24 cellular contexts compared by ENCODE assay signal in genomic region chr2:219664041-219664440, GRCh38. TPM values are rescaled to one million over a fixed set of nuclear protein-coding genes. Genes with fewer than 3 reads are reported as not detected.
"Had no signal": no experiment of that assay in that cellular context is flagged by ENCODE, and none has a peak within 500 bp of the region (broad histone marks: within the 10 kb centered on the region; RNA-seq: fewer than 3 reads in every experiment).

No MANE protein-coding gene starts in this region.

- H3K4me1 Mint-ChIP-seq: stimulated activated effector memory CD8-positive, alpha-beta T cell treated with anti-CD3 and anti-CD28 coated beads, Interleukin-12 subunit alpha, Interleukin-12 subunit beta, amount 100 ng/mL, for 72 hours; stimulated activated naive CD8-positive, alpha-beta T cell treated with anti-CD3 and anti-CD28 coated beads, Interleukin-15, amount 100 ng/mL, for 72 hours had no signal

- H3K36me3 ChIP-seq: left ventricle myocardium inferior, pancreas, prostate gland, spleen, tibial nerve, upper lobe of left lung, vagina had no signal

- ATAC-seq: left colon; mucosa of descending colon; naive thymus-derived CD4-positive, alpha-beta T cell; natural killer cell treated with Interleukin-12 subunit alpha and Interleukin-12 subunit beta and Interleukin-15 and Interleukin-18, amount 100 ng/mL, for 72 hours; pancreas; stimulated activated effector memory CD8-positive, alpha-beta T cell treated with anti-CD3 and anti-CD28 coated beads, Interleukin-12 subunit alpha, Interleukin-12 subunit beta, amount 100 ng/mL, for 72 hours; stimulated activated naive CD8-positive, alpha-beta T cell treated with anti-CD3 and anti-CD28 coated beads, Interleukin-15, amount 100 ng/mL, for 72 hours had no signal

- H3K4me3 Mint-ChIP-seq: naive thymus-derived CD4-positive, alpha-beta T cell; natural killer cell treated with Interleukin-12 subunit alpha and Interleukin-12 subunit beta and Interleukin-15 and Interleukin-18, amount 100 ng/mL, for 72 hours; stimulated activated effector memory CD8-positive, alpha-beta T cell treated with anti-CD3 and anti-CD28 coated beads, Interleukin-12 subunit alpha, Interleukin-12 subunit beta, amount 100 ng/mL, for 72 hours; stimulated activated naive CD8-positive, alpha-beta T cell treated with anti-CD3 and anti-CD28 coated beads, Interleukin-15, amount 100 ng/mL, for 72 hours had no signal

- H3K4me1 ChIP-seq: pancreas, prostate gland, spleen, tibial nerve, upper lobe of left lung, vagina had no signal

- H3K36me3 Mint-ChIP-seq: naive thymus-derived CD4-positive, alpha-beta T cell; stimulated activated effector memory CD8-positive, alpha-beta T cell treated with anti-CD3 and anti-CD28 coated beads, Interleukin-12 subunit alpha, Interleukin-12 subunit beta, amount 100 ng/mL, for 72 hours had no signal

- H3K27me3 ChIP-seq: pancreas, tibial nerve, upper lobe of left lung, vagina had no signal

- H3K9me3 ChIP-seq: pancreas, prostate gland, vagina had no signal

- H3K4me3 ChIP-seq: left ventricle myocardium inferior, lung, mucosa of descending colon, pancreas, prostate gland, skin epidermis, spleen, tibial nerve, upper lobe of left lung, vagina had no signal

- H3K27ac ChIP-seq: pancreas, prostate gland, skin epidermis, spleen, tibial nerve, upper lobe of left lung, vagina had no signal

- DNase-seq: hippocampal formation; kidney; left colon; left ventricle myocardium inferior; mesendoderm; midbrain; mucosa of descending colon; naive thymus-derived CD4-positive, alpha-beta T cell; pancreas; posterior cingulate gyrus; retina; spleen; stimulated activated CD4-positive, alpha-beta T cell treated with anti-CD3 and anti-CD28 coated beads, Interleukin-4, amount 100 ng/mL, for 24 hours; stimulated activated naive CD4-positive, alpha-beta T cell; stimulated activated naive CD8-positive, alpha-beta T cell treated with anti-CD3 and anti-CD28 coated beads, Interleukin-15, amount 100 ng/mL, for 72 hours; substantia nigra; upper lobe of left lung had no signal

- H3K9me3 Mint-ChIP-seq: natural killer cell treated with Interleukin-12 subunit alpha and Interleukin-12 subunit beta and Interleukin-15 and Interleukin-18, amount 100 ng/mL, for 72 hours had no signal

- H3K27ac Mint-ChIP-seq: naive thymus-derived CD4-positive, alpha-beta T cell; natural killer cell treated with Interleukin-12 subunit alpha and Interleukin-12 subunit beta and Interleukin-15 and Interleukin-18, amount 100 ng/mL, for 72 hours; stimulated activated effector memory CD8-positive, alpha-beta T cell treated with anti-CD3 and anti-CD28 coated beads, Interleukin-12 subunit alpha, Interleukin-12 subunit beta, amount 100 ng/mL, for 72 hours; stimulated activated naive CD8-positive, alpha-beta T cell treated with anti-CD3 and anti-CD28 coated beads, Interleukin-15, amount 100 ng/mL, for 72 hours had no signal

RNA-seq across cellular contexts. Expression of gene SLC4A3, which starts 36.6 kb away (rescaled TPM):
- total RNA-seq: natural killer cell treated with Interleukin-12 subunit alpha and Interleukin-12 subunit beta and Interleukin-15 and Interleukin-18, amount 100 ng/mL, for 72 hours had no signal
